1 cellular context compared by ENCODE assay signal in genomic region chr16:75535901-75536300, GRCh38.
TF ChIP-seq lines count a peak whose summit lies in the region.

CHST5 (minus strand) TSS chr16:75536108; CDS start chr16:75530384, 5,724 bp downstream.

TF ChIP-seq in HepG2, 621 proteins besides CTCF, POLR2A, EP300 and RAD21 (continued from another document):
- no peak for TF ChIP-seq GRHL1 (CRISPR knock-in tag; conservative IDR thresholded peaks at IDR 0.05)
- no peak for TF ChIP-seq ZNF264 (CRISPR knock-in tag; IDR thresholded peaks at IDR 0.05)
